In the genomic region with DNA sequence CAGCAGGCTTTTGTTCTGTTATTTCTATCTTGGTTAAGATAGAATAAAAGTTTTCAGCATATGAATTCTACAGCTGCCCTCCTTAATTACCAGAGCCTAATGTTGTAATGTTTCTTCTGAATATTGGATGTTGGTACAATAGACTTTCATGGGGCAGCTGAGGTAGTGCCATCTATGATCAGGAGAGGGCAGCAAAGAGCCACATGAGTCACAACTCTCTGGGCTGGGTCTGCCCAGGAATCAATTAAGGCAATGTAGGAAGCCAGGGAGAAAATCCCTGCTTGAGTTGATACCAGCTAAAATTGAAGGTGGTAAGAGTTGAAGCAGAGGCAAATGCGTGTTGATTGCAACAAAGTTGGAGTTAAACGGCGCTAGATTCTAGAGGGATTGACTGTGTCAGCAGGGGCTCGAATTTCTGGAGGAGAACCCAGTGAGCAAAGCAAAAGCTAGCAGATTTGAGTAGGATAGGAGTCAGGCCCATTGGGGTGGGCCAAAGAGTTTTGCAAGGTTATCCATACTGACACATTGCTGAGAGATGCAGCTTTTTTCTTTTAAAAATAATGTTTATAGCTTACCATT, we compare ENCODE assay signal across 1 cellular context.
TF ChIP-seq lines count a peak whose summit lies in the region.

No MANE protein-coding gene starts in this region.

TF ChIP-seq in H1, 55 proteins besides CTCF, POLR2A, EP300 and RAD21 (continued from another document):
- no peak for TF ChIP-seq ASH2L (IDR thresholded peaks at IDR 0.05; ENCODE audit: low read length)
